ENCODE assay signal across 13 cellular contexts in genomic region chr6:132153221-132153896, GRCh38.
DNase-seq lines count a peak whose midpoint lies in the region; ATAC-seq and TF ChIP-seq lines count a peak whose summit lies in the region.
"Had no signal": no experiment of that assay in that cellular context is flagged by ENCODE, and none has a peak within 500 bp of the region (broad histone marks: within the 10 kb centered on the region; RNA-seq: fewer than 3 reads in every experiment).

No MANE protein-coding gene starts in this region.

- TF ChIP-seq CTCF in fibroblast of pulmonary artery (IDR thresholded peaks at IDR 0.05; ENCODE audit: low read length, missing control alignments) (no peak), thoracic aorta (IDR thresholded peaks at IDR 0.05) (no peak), ovary (IDR thresholded peaks at IDR 0.05) (no peak)

- WGBS in ovary, 3 donors, result 10 to 13% (median 11%) methylated on average over 9 of the region's 9 CpGs

- DNase-seq in GM04503 (ENCODE audit: low read depth) (peak; percentile 99), SW480 (ENCODE audit: low spot score) (peak; percentile 61), fibroblast of pulmonary artery (ENCODE audit: low read depth) (peak; percentile 79), thoracic aorta (ENCODE audit: low spot score) (no peak), GM19238 (ENCODE audit: insufficient read length, low spot score) (no peak), NCI-H187 treated with DMSO at 0.1 percent for 48 hours (lab: John Stamatoyannopoulos, UW) (no peak), ovary (no peak)
- DNase-seq: activated B cell treated with CpG ODN at 0.5 μM for 24 hours; activated CD8-positive, alpha-beta memory T cell treated with anti-CD3 and anti-CD28 coated beads, Interleukin-2, amount 50 U/mL, for 48 hours; activated naive CD8-positive, alpha-beta T cell treated with anti-CD3 and anti-CD28 coated beads, Interleukin-2, amount 50 U/mL, for 24 hours; COR-L47; NCI-H2171; stimulated activated naive CD8-positive, alpha-beta T cell treated with anti-CD3 and anti-CD28 coated beads, Interleukin-15, Interleukin-2, amounts not matched to agents 100 U/mL and 50 U/mL, for 24 hours had no signal

- no peak for TF ChIP-seq EP300 in ovary (IDR thresholded peaks at IDR 0.05)

- TF ChIP-seq POLR2A in ovary (IDR thresholded peaks at IDR 0.05), result no peak

- no peak overlapping the region for H3K4me3 ChIP-seq in fibroblast of pulmonary artery (replicated peaks; ENCODE audit: low read depth, low read length)
- H3K4me3 ChIP-seq in thoracic aorta, result peak overlapping the region; percentile 50
- no peak overlapping the region for H3K4me3 ChIP-seq in ovary

- H3K4me1 ChIP-seq in thoracic aorta (ENCODE audit: control insufficient read depth in 1 of 2, low read depth in 2 of 2) (peaks cover 4 to 8% of the 10 kb centered on the region in 2 donors), ovary (ENCODE audit: insufficient read depth) (peaks cover 2% of the 10 kb centered on the region)

- H3K9me3 ChIP-seq in thoracic aorta, result no peaks in the 10 kb centered on the region
- H3K9me3 ChIP-seq in ovary, result no peaks in the 10 kb centered on the region

- ATAC-seq in thoracic aorta (ENCODE audit: insufficient number of reproducible peaks, low FRiP score, low read depth), result no peak
- ATAC-seq: activated naive CD8-positive, alpha-beta T cell treated with anti-CD3 and anti-CD28 coated beads, Interleukin-2, amount 50 U/mL, for 24 hours; stimulated activated naive CD8-positive, alpha-beta T cell treated with anti-CD3 and anti-CD28 coated beads, Interleukin-15, Interleukin-2, amounts not matched to agents 100 U/mL and 50 U/mL, for 24 hours had no signal

- intact Hi-C loops in ovary (cut with DNase I), result no loop called here

- H3K36me3 ChIP-seq in thoracic aorta (no peaks in the 10 kb centered on the region), ovary (no peaks in the 10 kb centered on the region)

- H3K27me3 ChIP-seq in thoracic aorta (replicated peaks; ENCODE audit: insufficient read depth) (no peaks in the 10 kb centered on the region), ovary (no peaks in the 10 kb centered on the region)

- H3K27ac ChIP-seq in thoracic aorta, result peak overlapping the region; percentile 51 to 65
- no peak overlapping the region for H3K27ac ChIP-seq in ovary

Comparison
In these comparisons a context has a peak if more than half of its experiments do, and no peak if none do; other contexts are left out.
1. DNase-seq: peak in GM04503 (single experiment), SW480 (single experiment) and fibroblast of pulmonary artery (single experiment); none in thoracic aorta (single experiment), GM19238 (single experiment), NCI-H187 treated with DMSO at 0.1 percent for 48 hours (single experiment) and ovary (0 of 5).
2. H3K27ac ChIP-seq: peak in thoracic aorta (2 of 2); none in ovary (0 of 2).